14 cellular contexts compared by ENCODE assay signal in the genomic region with DNA sequence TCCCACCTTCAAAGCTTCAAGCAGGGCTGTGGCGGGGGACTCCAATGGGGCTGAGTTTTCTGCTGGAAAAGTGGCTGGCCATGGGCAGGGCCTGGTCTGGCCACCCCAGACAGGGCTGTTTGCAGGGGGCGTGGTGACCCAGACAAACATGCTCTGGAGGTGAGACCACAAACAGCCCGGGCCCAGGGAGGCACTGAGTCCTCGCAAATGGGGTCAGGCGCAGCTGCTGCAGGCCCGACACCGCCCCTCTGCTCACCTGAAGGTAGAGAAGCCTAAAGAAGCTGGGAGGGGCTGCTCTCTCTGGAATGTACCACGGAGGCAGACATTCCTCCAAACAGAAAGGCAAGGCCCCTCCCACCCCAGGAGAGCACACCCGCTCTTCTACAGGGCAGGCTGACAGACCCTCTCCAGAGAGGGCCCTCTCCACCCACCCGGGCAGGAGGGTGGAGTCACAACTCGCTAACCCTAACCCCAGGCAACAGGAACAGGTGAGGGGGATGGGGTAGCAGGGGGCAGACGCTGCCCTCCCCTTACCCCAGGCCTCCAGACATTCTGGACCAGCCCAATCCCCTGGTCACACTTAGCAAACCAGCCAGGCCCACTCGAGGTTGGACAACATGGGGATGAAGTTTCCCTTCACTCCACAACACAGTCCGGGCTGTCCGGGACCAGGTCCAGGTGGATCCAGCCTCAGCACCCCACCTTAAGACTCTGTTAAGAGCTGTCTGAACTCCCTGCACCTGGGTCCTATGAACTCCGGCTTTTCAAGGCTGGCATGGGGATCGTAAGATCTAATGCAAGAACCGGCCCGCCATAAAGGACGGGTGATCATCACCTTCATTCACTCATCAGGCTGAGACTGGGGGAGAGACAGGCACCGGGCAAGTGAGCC. TPM values are rescaled to one million over a fixed set of nuclear protein-coding genes. Genes with fewer than 3 reads are reported as not detected.
A peak's percentile ranks its signal among the peaks of the same experiment; 100 is the strongest.
DNase-seq lines count a peak whose midpoint lies in the region; ATAC-seq and TF ChIP-seq lines count a peak whose summit lies in the region.
"Had no signal": no experiment of that assay in that cellular context is flagged by ENCODE, and none has a peak within 500 bp of the region (broad histone marks: within the 10 kb centered on the region; RNA-seq: fewer than 3 reads in every experiment).

No MANE protein-coding gene starts in this region.

- intact Hi-C loops in spleen (cut with DNase I; ENCODE audit: low total_unique reads) (loop anchor here (5.0 kb wide), 1 partner anchor 294 kb away; the partner anchor contains the start of gene CHST15), thyroid gland (cut with DNase I) (no loop called here)

- H2BK5ac ChIP-seq in mesenchymal stem cell (ENCODE audit: low read depth, low read length, poor library complexity, severe bottlenecking) = no peak overlapping the region

- no peak overlapping the region for H2BK120ac ChIP-seq in mesenchymal stem cell (ENCODE audit: low read depth, low read length)

- H3K4me1 ChIP-seq in mesenchymal stem cell (ENCODE audit: control insufficient read depth, insufficient read depth, low read depth, low read length) (peaks cover 15% of the 10 kb centered on the region), spleen (peaks cover 0 to 16% (median 13%) of the 10 kb centered on the region in 6 donors), thyroid gland (peaks cover 5 to 6% of the 10 kb centered on the region in 2 donors)

- H3K27me3 Mint-ChIP-seq in activated T-cell treated with anti-CD3 and anti-CD28 coated beads, Interleukin-2, amount 50 U/mL, for 72 hours (ENCODE audit: low read depth) = peaks cover 12% of the 10 kb centered on the region

- H3K79me1 ChIP-seq in mesenchymal stem cell (replicated peaks; ENCODE audit: low read length, poor library complexity, severe bottlenecking) = no peaks in the 10 kb centered on the region

- H3K4me2 ChIP-seq in mesenchymal stem cell (ENCODE audit: low read length, poor library complexity, severe bottlenecking) = no peak overlapping the region

- WGBS in mesenchymal stem cell = 91% methylated on average over 19 of the region's 21 CpGs
- WGBS in spleen, 5 donors = 87 to 91% (median 90%) methylated on average over 18 to 21 of the region's 21 CpGs
- WGBS in thyroid gland, 2 donors = 80 to 83% methylated on average over 10 to 16 of the region's 21 CpGs

- peak overlapping the region in 1 of 2 experiments; percentile 25 for H3K18ac ChIP-seq in mesenchymal stem cell (ENCODE audit: low read depth in 1 of 2, low read length in 2 of 2)

- H3K9me3 ChIP-seq in mesenchymal stem cell (ENCODE audit: control insufficient read depth, low read length) = no peaks in the 10 kb centered on the region
- no peaks in the 10 kb centered on the region for H3K9me3 ChIP-seq in spleen
- H3K9me3 ChIP-seq in thyroid gland = no peaks in the 10 kb centered on the region

- no peaks in the 10 kb centered on the region for H3K36me3 Mint-ChIP-seq in activated T-cell treated with anti-CD3 and anti-CD28 coated beads, Interleukin-2, amount 50 U/mL, for 72 hours (ENCODE audit: insufficient read depth in 2 of 2)

- peak overlapping the region; percentile 12 to 52 for H2BK12ac ChIP-seq in mesenchymal stem cell (ENCODE audit: low read length in 2 of 2)

- no peak for ATAC-seq in activated T-cell treated with anti-CD3 and anti-CD28 coated beads, Interleukin-2, amount 50 U/mL, for 72 hours (replicated peaks in 1 of 2)
- ATAC-seq: Right ventricle myocardium inferior had no signal

- H3K27ac ChIP-seq in coronary artery (no peak overlapping the region), mesenchymal stem cell (ENCODE audit: low read length, poor library complexity, severe bottlenecking) (no peak overlapping the region), spleen (no peak overlapping the region), thyroid gland (no peak overlapping the region)

- no peak overlapping the region for H4K8ac ChIP-seq in mesenchymal stem cell (ENCODE audit: low read length)

- H3K27me3 ChIP-seq in mesenchymal stem cell (ENCODE audit: control insufficient read depth in 1 of 2, insufficient read depth in 1 of 2, low read length in 2 of 2) = peaks cover 0 to 24% of the 10 kb centered on the region in 2 experiments
- H3K27me3 ChIP-seq in spleen (replicated peaks in 1 of 7) = peaks cover 0 to 26% (median 3%) of the 10 kb centered on the region in 7 donors
- H3K27me3 ChIP-seq in thyroid gland = no peaks in the 10 kb centered on the region

- no peak overlapping the region for H3K23ac ChIP-seq in mesenchymal stem cell (ENCODE audit: low read length in 2 of 2)

- no peaks in the 10 kb centered on the region for H3K4me1 Mint-ChIP-seq in activated T-cell treated with anti-CD3 and anti-CD28 coated beads, Interleukin-2, amount 50 U/mL, for 72 hours (ENCODE audit: low read depth)

- H3K9me3 Mint-ChIP-seq in activated T-cell treated with anti-CD3 and anti-CD28 coated beads, Interleukin-2, amount 50 U/mL, for 72 hours = no peaks in the 10 kb centered on the region

- H3K9ac ChIP-seq in mesenchymal stem cell (ENCODE audit: low read length) = no peak overlapping the region

- H2AFZ ChIP-seq in mesenchymal stem cell (ENCODE audit: low read depth, low read length) = no peak overlapping the region

- H3K27ac Mint-ChIP-seq in activated T-cell treated with anti-CD3 and anti-CD28 coated beads, Interleukin-2, amount 50 U/mL, for 72 hours = no peak overlapping the region

- peak overlapping the region; percentile 54 for H2BK15ac ChIP-seq in mesenchymal stem cell (ENCODE audit: low read depth, poor library complexity, severe bottlenecking)

- no peak for TF ChIP-seq POLR2A in spleen (IDR thresholded peaks at IDR 0.05)
- TF ChIP-seq POLR2A in thyroid gland (IDR thresholded peaks at IDR 0.05) = no peak

- H3K36me3 ChIP-seq in mesenchymal stem cell (ENCODE audit: control insufficient read depth in 1 of 2, insufficient read depth in 2 of 2, low read depth in 1 of 2, low read length in 2 of 2) = no peaks in the 10 kb centered on the region
- H3K36me3 ChIP-seq in spleen = no peaks in the 10 kb centered on the region
- H3K36me3 ChIP-seq in thyroid gland = no peaks in the 10 kb centered on the region

- H3K4ac ChIP-seq in mesenchymal stem cell (ENCODE audit: low read depth in 1 of 2, low read length in 2 of 2) = peak overlapping the region in 1 of 2 experiments; percentile 65

- no peak overlapping the region for H2AK5ac ChIP-seq in mesenchymal stem cell (ENCODE audit: low read length, severe bottlenecking)

- H4K91ac ChIP-seq in mesenchymal stem cell (ENCODE audit: low read length) = peak overlapping the region; percentile 37

- H3K4me3 Mint-ChIP-seq in activated T-cell treated with anti-CD3 and anti-CD28 coated beads, Interleukin-2, amount 50 U/mL, for 72 hours = no peak overlapping the region

- no peak for TF ChIP-seq CTCF in coronary artery (IDR thresholded peaks at IDR 0.05)
- TF ChIP-seq CTCF in spleen (IDR thresholded peaks at IDR 0.05 in 8 of 11, conservative IDR thresholded peaks at IDR 0.05 in 3 of 11) = no peak
- no peak for TF ChIP-seq CTCF in thyroid gland (IDR thresholded peaks at IDR 0.05)

- no peak overlapping the region for H3K4me3 ChIP-seq in coronary artery
- no peak overlapping the region for H3K4me3 ChIP-seq in mesenchymal stem cell (ENCODE audit: insufficient read depth in 1 of 2, low read depth in 1 of 2, low read length in 2 of 2)
- no peak overlapping the region for H3K4me3 ChIP-seq in spleen
- no peak overlapping the region for H3K4me3 ChIP-seq in thyroid gland (replicated peaks in 1 of 3)

- peak; percentile 89 for DNase-seq in ELF-1 (ENCODE audit: low read depth, low spot score)
- DNase-seq in coronary artery (ENCODE audit: low spot score) = peak; percentile 69
- DNase-seq in mesenchymal stem cell = no peak
- DNase-seq in spleen = peak; percentile 72
- DNase-seq in ecto neural progenitor cell (ENCODE audit: low spot score) = no peak
- DNase-seq in thyroid gland = no peak
- no peak for DNase-seq in activated T-cell treated with anti-CD3 and anti-CD28 coated beads, Interleukin-2, amount 50 U/mL, for 72 hours
- no peak for DNase-seq in activated CD8-positive, alpha-beta memory T cell treated with anti-CD3 and anti-CD28 coated beads, Interleukin-2, amount 50 U/mL, for 48 hours
- DNase-seq: DMS 273 treated with DMSO at 0.1 percent for 48 hours, NCI-H1417 treated with DMSO at 0.1 percent for 48 hours, NCI-H2029, NCI-H510A, NCI-H82 had no signal

- H3K14ac ChIP-seq in mesenchymal stem cell (ENCODE audit: low read length in 2 of 2) = no peak overlapping the region

RNA-seq across cellular contexts. Expression of gene OAT, which starts 32.3 kb away (rescaled TPM):
- polyA plus RNA-seq in mesenchymal stem cell (2013, experiment 1 of 2) = 96.7 TPM
- polyA plus RNA-seq in mesenchymal stem cell (2013, experiment 2 of 2) = 101 TPM
- 10 to 100 TPM; 42.4 to 63.0 (median 52.7) TPM for total RNA-seq in spleen
- 10 to 100 TPM; 22.1 to 32.5 (median 26.5) TPM for polyA plus RNA-seq in spleen
- 100 to 1,000 TPM in 1 of 4 donors, 10 to 100 TPM in 3; 75.3 to 111 (median 95.8) TPM for total RNA-seq in thyroid gland
- 10 to 100 TPM; 29.5 to 34.3 TPM for total RNA-seq in activated T-cell treated with anti-CD3 and anti-CD28 coated beads, Interleukin-2, amount 50 U/mL, for 72 hours

Comparison
In these comparisons a context has a peak if more than half of its experiments do, and no peak if none do; other contexts are left out.
1. DNase-seq: peak in ELF-1 (single experiment), coronary artery (single experiment) and spleen (single experiment); none in mesenchymal stem cell (single experiment), ecto neural progenitor cell (single experiment), thyroid gland (0 of 2), activated T-cell treated with anti-CD3 and anti-CD28 coated beads, Interleukin-2, amount 50 U/mL, for 72 hours (0 of 2) and activated CD8-positive, alpha-beta memory T cell treated with anti-CD3 and anti-CD28 coated beads, Interleukin-2, amount 50 U/mL, for 48 hours (single experiment).